8 cellular contexts compared by ENCODE assay signal in genomic region chr2:105038383-105039061, GRCh38. TPM values are rescaled to one million over a fixed set of nuclear protein-coding genes. Genes with fewer than 3 reads are reported as not detected.
A peak's percentile ranks its signal among the peaks of the same experiment; 100 is the strongest.
DNase-seq lines count a peak whose midpoint lies in the region; ATAC-seq and TF ChIP-seq lines count a peak whose summit lies in the region.

No MANE protein-coding gene starts in this region.

- WGBS in prostate gland: 4% methylated on average over 17 of the region's 17 CpGs

- H3K9me3 ChIP-seq in prostate gland: no peaks in the 10 kb centered on the region

- H3K27me3 ChIP-seq in prostate gland (replicated peaks; ENCODE audit: insufficient read depth): no peaks in the 10 kb centered on the region

- no peaks in the 10 kb centered on the region for H3K36me3 ChIP-seq in prostate gland

- DNase-seq in EH (ENCODE audit: low read depth) (peak; percentile 7), foreskin melanocyte (peak; percentile 3), prostate gland (ENCODE audit: low spot score) (peak; percentile 7), kidney tubule cell (ENCODE audit: low spot score) (no peak), GF-D8 (lab: John Stamatoyannopoulos, UW) (no peak)

- no peak for TF ChIP-seq POLR2A in prostate gland (IDR thresholded peaks at IDR 0.05)

- peaks cover 5% of the 10 kb centered on the region for H3K4me1 ChIP-seq in prostate gland (replicated peaks)

- peak overlapping the region; percentile 86 to 91 for H3K27ac ChIP-seq in prostate gland

- intact Hi-C loops in prostate gland (cut with DNase I): no loop called here

- peak; percentile 12 for ATAC-seq in HG02885 (IDR thresholded peaks at IDR 0.05; ENCODE audit: poor library complexity, unreplicated experiment)
- ATAC-seq in HG03097 (IDR thresholded peaks at IDR 0.05; ENCODE audit: low FRiP score, unreplicated experiment): no peak

- peak overlapping the region; percentile 99 for H3K4me3 ChIP-seq in WI38 (ENCODE audit: low read depth, low read length)
- H3K4me3 ChIP-seq in prostate gland: peak overlapping the region; percentile 77 to 86

- TF ChIP-seq CTCF in WI38 (IDR thresholded peaks at IDR 0.05; ENCODE audit: low read depth, low read length): no peak
- TF ChIP-seq CTCF in prostate gland (IDR thresholded peaks at IDR 0.05): no peak

RNA-seq across cellular contexts. Expression of gene MRPS9, which starts 0.7 kb away (rescaled TPM):
- total RNA-seq in prostate gland: 10 to 100 TPM; 18.1 to 24.9 TPM

Comparison
In these comparisons a context has a peak if more than half of its experiments do, and no peak if none do; other contexts are left out.
1. DNase-seq: peak in EH (single experiment), foreskin melanocyte (single experiment) and prostate gland (single experiment); none in kidney tubule cell (single experiment) and GF-D8 (single experiment).